In genomic region chr2:178241852-178242551, GRCh38 we compare ENCODE assay signal across 8 cellular contexts. TPM values are rescaled to one million over a fixed set of nuclear protein-coding genes. Genes with fewer than 3 reads are reported as not detected.
DNase-seq lines count a peak whose midpoint lies in the region; ATAC-seq, FAIRE-seq and TF ChIP-seq lines count a peak whose summit lies in the region.

No MANE protein-coding gene starts in this region.

- no peaks in the 10 kb centered on the region for H3K9me3 ChIP-seq in osteoblast (ENCODE audit: low read depth, low read length)

- H4K20me1 ChIP-seq in osteoblast (ENCODE audit: insufficient read depth, low read length): no peaks in the 10 kb centered on the region

- no peak overlapping the region for H3K4me3 ChIP-seq in fibroblast of pulmonary artery (replicated peaks; ENCODE audit: low read depth, low read length)
- no peak overlapping the region for H3K4me3 ChIP-seq in osteoblast (ENCODE audit: insufficient read depth, low read length)

- no peak overlapping the region for H2AFZ ChIP-seq in osteoblast (ENCODE audit: low read length)

- peaks cover 21% of the 10 kb centered on the region for H3K4me1 ChIP-seq in osteoblast (ENCODE audit: insufficient read depth, low read length)

- ATAC-seq in GM21360 (IDR thresholded peaks at IDR 0.05; ENCODE audit: unreplicated experiment) (no peak), HG02852 (IDR thresholded peaks at IDR 0.05; ENCODE audit: unreplicated experiment) (no peak)

- H3K27ac ChIP-seq in osteoblast (ENCODE audit: low read depth, low read length): peak overlapping the region; percentile 80

- no peak for TF ChIP-seq CTCF in fibroblast of pulmonary artery (IDR thresholded peaks at IDR 0.05; ENCODE audit: low read length, missing control alignments)
- no peak for TF ChIP-seq CTCF in osteoblast (IDR thresholded peaks at IDR 0.05; ENCODE audit: extremely low read depth, low read depth, low read length)
- no peak for TF ChIP-seq CTCF in GM10266 (IDR thresholded peaks at IDR 0.05; ENCODE audit: control insufficient read depth, insufficient read depth, low read depth, missing control alignments)

- peak overlapping the region; percentile 38 for H3K4me2 ChIP-seq in osteoblast (ENCODE audit: insufficient read depth, low read length)

- no peaks in the 10 kb centered on the region for H3K27me3 ChIP-seq in osteoblast (ENCODE audit: insufficient read depth, low read length)

- peak; percentile 96 for FAIRE-seq in H54 (lab: Jason Lieb, UNC)

- TF ChIP-seq POLR2A in H54 (IDR thresholded peaks at IDR 0.05; ENCODE audit: low read depth, low read length): no peak

- H3K79me2 ChIP-seq in osteoblast (ENCODE audit: insufficient read depth, low read length): peaks cover 3% of the 10 kb centered on the region

- DNase-seq in H54 (ENCODE audit: insufficient read length, low spot score) (peak; percentile 49), fibroblast of pulmonary artery (ENCODE audit: low read depth) (peak; percentile 97), osteoblast (ENCODE audit: insufficient read length, low spot score, missing footprints) (peak; percentile 81), GM10266 (ENCODE audit: extremely low spot score) (no peak), NK-92 (lab: John Stamatoyannopoulos, UW; ENCODE audit: unreplicated experiment) (no peak)

- H3K36me3 ChIP-seq in osteoblast (ENCODE audit: insufficient read depth, low read length): no peaks in the 10 kb centered on the region

TF ChIP-seq in PFSK-1, 5 proteins besides CTCF, POLR2A, EP300 and RAD21:
- TF ChIP-seq TAF1 (IDR thresholded peaks at IDR 0.05; ENCODE audit: borderline replicate concordance, insufficient read depth, low read length) (no peak), SIN3A (IDR thresholded peaks at IDR 0.05; ENCODE audit: borderline replicate concordance, insufficient read depth, low read length) (0 out of 2 replicates have a peak, but pooled peaks have one; percentile 66)

RNA-seq across cellular contexts. Expression of gene OSBPL6, which starts 47.7 kb away (rescaled TPM):
- 38.4 TPM for polyA plus RNA-seq in PFSK-1 (2012; ENCODE audit: insufficient read length, low read depth)
- 5.4 and 5.9 TPM in 2 replicates for total RNA-seq in osteoblast

Comparison
In these comparisons a context has a peak if more than half of its experiments do, and no peak if none do; other contexts are left out.
1. DNase-seq: peak in H54 (single experiment), fibroblast of pulmonary artery (single experiment) and osteoblast (single experiment); none in GM10266 (single experiment) and NK-92 (single experiment).